Comparison of ENCODE assay signal across 8 cellular contexts in genomic region chr6:36386495-36387439, GRCh38. TPM values are rescaled to one million over a fixed set of nuclear protein-coding genes. Genes with fewer than 3 reads are reported as not detected.
DNase-seq lines count a peak whose midpoint lies in the region; ATAC-seq and TF ChIP-seq lines count a peak whose summit lies in the region.

No MANE protein-coding gene starts in this region.

- no TSS peak for BruUV-seq in Panc1 (replicated peaks; lab: Mats Ljungman, UMichigan)

- POLR2A ChIA-PET in Panc1 (lab: Charles Lee): interaction anchor here (0.6 kb wide), 2 partner anchors 32 to 42 kb away, joined by 3 to 5 read pairs; no protein-coding TSS in a partner anchor

- no peaks in the 10 kb centered on the region for H3K36me3 Mint-ChIP-seq in brain

- peak overlapping the region in 4 of 5 experiments; percentile 27 to 76 (median 62) for H3K27ac Mint-ChIP-seq in brain

- TF ChIP-seq CTCF in Panc1 (IDR thresholded peaks at IDR 0.05): no peak
- peak in 1 of 2 experiments; percentile 7 for TF ChIP-seq CTCF in brain (conservative IDR thresholded peaks at IDR 0.05)

- H3K4me1 Mint-ChIP-seq in brain: peaks cover 27% of the 10 kb centered on the region

- no peaks in the 10 kb centered on the region; the same call in 1 of the 2 replicates for H3K4me1 ChIP-seq in Panc1 (ENCODE audit: control insufficient read depth, insufficient read depth, low read length)

- H3K4me3 ChIP-seq in Panc1 (ENCODE audit: low read depth in 2 of 2, low read length in 2 of 2) (peak overlapping the region; percentile 51 to 81), iPS-18c (ENCODE audit: insufficient read depth, low read depth, low read length) (peak overlapping the region; percentile 76), skeletal muscle cell (ENCODE audit: low read depth, low read length) (peak overlapping the region; percentile 50)

- H3K27me3 Mint-ChIP-seq in brain: peaks cover 73% of the 10 kb centered on the region

- H3K27me3 ChIP-seq in Panc1 (ENCODE audit: control insufficient read depth, insufficient read depth, low read length): no peaks in the 10 kb centered on the region

- ATAC-seq in Panc1: peak; percentile 82
- ATAC-seq in HG03354 (IDR thresholded peaks at IDR 0.05; ENCODE audit: poor library complexity, severe bottlenecking, unreplicated experiment): no peak

- CTCF ChIA-PET in Panc1 (lab: Charles Lee): interaction anchor here (0.6 to 0.9 kb wide), 5 partner anchors 37 to 434 kb away, joined by 3 to 12 read pairs (median 8); no protein-coding TSS in a partner anchor

- intact Hi-C loops in Panc1 (cut with micrococcal nuclease; ENCODE audit: unreplicated experiment): no loop called here

- peak overlapping the region; percentile 86 for H3K27ac ChIP-seq in Panc1 (ENCODE audit: low read length)

- in situ Hi-C loops in Panc1 (cut with HindIII; ENCODE audit: low pct_unique_long_range_greater_than_20kb, low sequenced_read_pairs): no loop called here

- H3K36me3 ChIP-seq in Panc1 (ENCODE audit: control insufficient read depth, insufficient read depth, low read length): no peaks in the 10 kb centered on the region

- peaks cover 0 to 8% (median 0%) of the 10 kb centered on the region in 5 experiments for H3K9me3 Mint-ChIP-seq in brain

- H3K9me3 ChIP-seq in Panc1 (ENCODE audit: control insufficient read depth, insufficient read depth, low read depth, low read length) (no peaks in the 10 kb centered on the region), iPS-18c (ENCODE audit: control insufficient read depth, insufficient read depth, low read length) (no peaks in the 10 kb centered on the region)

- DNase-seq in stimulated activated CD4-positive, alpha-beta T cell treated with anti-CD3 and anti-CD28 coated beads, Interleukin-15, amount 100 ng/mL, for 24 hours: peak; percentile 13
- DNase-seq in stimulated activated CD4-positive, alpha-beta T cell treated with anti-CD3 and anti-CD28 coated beads, Interleukin-2, amount 100 ng/mL, for 48 hours: no peak
- peak; percentile 7 for DNase-seq in Panc1 (ENCODE audit: low read depth, low spot score)
- DNase-seq in skeletal muscle cell (ENCODE audit: low read depth): no peak
- no peak for DNase-seq in NAMALWA (ENCODE audit: low spot score)

- H3K4me3 Mint-ChIP-seq in brain: peak overlapping the region; percentile 81 to 93 (median 90)

RNA-seq across cellular contexts. Expression of gene ETV7, which starts 0.7 kb away (rescaled TPM):
- 2.0 TPM for total RNA-seq in Panc1 (2021; ENCODE audit: unreplicated experiment)
- polyA plus RNA-seq in Panc1 (2012; ENCODE audit: insufficient read length): 1.5 TPM
- 1.2 TPM for polyA plus RNA-seq in brain (ENCODE audit: insufficient read depth, low read depth, low replicate concordance)

RNA-seq across cellular contexts. Expression of gene BNIP5, which starts 50.1 kb away (rescaled TPM):
- not detected for total RNA-seq in Panc1 (2021; ENCODE audit: unreplicated experiment)
- polyA plus RNA-seq in Panc1 (2012; ENCODE audit: insufficient read length): not detected
- polyA plus RNA-seq in brain (ENCODE audit: insufficient read depth, low read depth, low replicate concordance): not detected

RNA-seq across cellular contexts. Expression of gene PXT1, which starts 55.9 kb away (rescaled TPM):
- total RNA-seq in Panc1 (2021; ENCODE audit: unreplicated experiment): not detected
- polyA plus RNA-seq in Panc1 (2012; ENCODE audit: insufficient read length): not detected
- polyA plus RNA-seq in brain (ENCODE audit: insufficient read depth, low read depth, low replicate concordance): 0.15 TPM

RNA-seq across cellular contexts. Expression of gene KCTD20, which starts 56.0 kb away (rescaled TPM):
- 41.6 TPM for total RNA-seq in Panc1 (2021; ENCODE audit: unreplicated experiment)
- polyA plus RNA-seq in Panc1 (2012; ENCODE audit: insufficient read length): 25.7 TPM
- polyA plus RNA-seq in brain (ENCODE audit: insufficient read depth, low read depth, low replicate concordance): 28.2 TPM

Comparison
In these comparisons a context has a peak if more than half of its experiments do, and no peak if none do; other contexts are left out.
1. DNase-seq: peak in stimulated activated CD4-positive, alpha-beta T cell treated with anti-CD3 and anti-CD28 coated beads, Interleukin-15, amount 100 ng/mL, for 24 hours (single experiment) and Panc1 (single experiment); none in stimulated activated CD4-positive, alpha-beta T cell treated with anti-CD3 and anti-CD28 coated beads, Interleukin-2, amount 100 ng/mL, for 48 hours (0 of 2), skeletal muscle cell (single experiment) and NAMALWA (single experiment).
2. Peak in every context shown above with its lines, with median percentiles within 50 percentile points of each other: H3K4me3 ChIP-seq.